In the genomic region with DNA sequence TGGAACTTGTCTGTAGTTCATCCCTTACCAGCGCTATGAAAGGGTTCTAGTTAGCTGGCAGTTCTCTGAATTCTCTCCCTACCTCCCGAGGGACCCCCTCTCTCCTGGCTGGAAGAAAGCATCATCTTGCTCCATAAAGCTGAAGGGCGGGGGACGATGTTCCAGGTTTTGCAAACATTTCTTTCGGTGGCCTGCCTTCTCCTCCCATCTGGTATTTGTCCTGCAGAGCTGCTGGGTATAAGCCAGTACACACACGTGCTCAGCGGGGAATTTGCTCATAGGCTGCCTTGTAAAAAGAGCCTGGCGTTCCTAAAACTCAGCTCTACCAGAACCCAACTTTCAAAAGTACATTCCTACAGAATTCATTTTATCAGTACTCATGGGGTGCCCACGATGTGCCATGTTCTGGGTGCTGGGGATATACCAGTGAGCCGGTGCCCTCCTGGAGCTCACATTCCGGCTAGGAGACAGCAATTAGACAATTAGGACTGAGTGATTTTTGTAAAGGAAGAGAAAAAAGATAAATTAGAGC, we compare ENCODE assay signal across 1 cellular context.
TF ChIP-seq lines count a peak whose summit lies in the region.

No MANE protein-coding gene starts in this region.

TF ChIP-seq in H1, 55 proteins besides CTCF, POLR2A, EP300 and RAD21:
- TF ChIP-seq HDAC6 (IDR thresholded peaks at IDR 0.05; ENCODE audit: low read depth, low read length): no peak
- TF ChIP-seq, protein P1, sequence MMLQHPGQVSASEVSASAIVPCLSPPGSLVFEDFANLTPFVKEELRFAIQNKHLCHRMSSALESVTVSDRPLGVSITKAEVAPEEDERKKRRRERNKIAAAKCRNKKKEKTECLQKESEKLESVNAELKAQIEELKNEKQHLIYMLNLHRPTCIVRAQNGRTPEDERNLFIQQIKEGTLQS (IDR thresholded peaks at IDR 0.05; ENCODE audit: insufficient read depth, low read depth, low read length): no peak
- TF ChIP-seq CREB1 (IDR thresholded peaks at IDR 0.05): no peak
- TF ChIP-seq RXRA (IDR thresholded peaks at IDR 0.05; ENCODE audit: insufficient read depth, low read depth, low read length): no peak
- TF ChIP-seq MAFK (IDR thresholded peaks at IDR 0.05; ENCODE audit: low read depth, low read length): no peak
- TF ChIP-seq CHD1 (IDR thresholded peaks at IDR 0.05; ENCODE audit: low read depth, low read length): no peak
- TF ChIP-seq TCF12 (IDR thresholded peaks at IDR 0.05; ENCODE audit: low read depth, low read length): no peak
- TF ChIP-seq KDM1A (IDR thresholded peaks at IDR 0.05; ENCODE audit: borderline replicate concordance, low read length): no peak
- TF ChIP-seq SP2 (IDR thresholded peaks at IDR 0.05; ENCODE audit: low read length): no peak
- TF ChIP-seq JUND (IDR thresholded peaks at IDR 0.05; ENCODE audit: low read length): no peak
- TF ChIP-seq SP4 (IDR thresholded peaks at IDR 0.05; ENCODE audit: low read length): no peak
- no peak for TF ChIP-seq JUN (IDR thresholded peaks at IDR 0.05; ENCODE audit: low read depth, low read length)
- TF ChIP-seq RFX5 (IDR thresholded peaks at IDR 0.05; ENCODE audit: borderline replicate concordance, low read depth, low read length): no peak
- no peak for TF ChIP-seq KDM4A (IDR thresholded peaks at IDR 0.05; ENCODE audit: low read depth, low read length, severe bottlenecking)
- TF ChIP-seq EGR1 (IDR thresholded peaks at IDR 0.05; ENCODE audit: borderline replicate concordance, low read depth, low read length): no peak
- no peak for TF ChIP-seq EZH2 (IDR thresholded peaks at IDR 0.05; ENCODE audit: low read depth, low read length, severe bottlenecking)
